1 cellular context compared by ENCODE assay signal in genomic region chr1:45806129-45806528, GRCh38.
TF ChIP-seq lines count a peak whose summit lies in the region.

No MANE protein-coding gene starts in this region.

TF ChIP-seq in HepG2, 621 proteins besides CTCF, POLR2A, EP300 and RAD21:
- TF ChIP-seq HOXA5 (CRISPR knock-in tag; IDR thresholded peaks at IDR 0.05) (no peak), ZNF770 (CRISPR knock-in tag; IDR thresholded peaks at IDR 0.05) (peak; percentile 16; the same call in 1 of the 2 replicates), FOXA1 (IDR thresholded peaks at IDR 0.05) (no peak), FOXA1 (CRISPR knock-in tag; IDR thresholded peaks at IDR 0.05) (no peak), ZSCAN22 (CRISPR knock-in tag; IDR thresholded peaks at IDR 0.05) (no peak), ZNF704 (CRISPR knock-in tag; IDR thresholded peaks at IDR 0.05; ENCODE audit: borderline replicate concordance) (no peak), MYNN (CRISPR knock-in tag; IDR thresholded peaks at IDR 0.05; ENCODE audit: low read depth) (no peak), ZNF660 (CRISPR knock-in tag; IDR thresholded peaks at IDR 0.05; ENCODE audit: borderline replicate concordance, low read depth) (no peak), PITX1 (CRISPR knock-in tag; IDR thresholded peaks at IDR 0.05) (no peak), JUND (CRISPR knock-in tag; IDR thresholded peaks at IDR 0.05) (no peak)
